ENCODE assay signal across 1 cellular context in genomic region chr10:125129076-125129458, GRCh38.
TF ChIP-seq lines count a peak whose summit lies in the region.

No MANE protein-coding gene starts in this region.

TF ChIP-seq in GM23338, 12 proteins besides CTCF, POLR2A, EP300 and RAD21 (continued from another document):
- TF ChIP-seq ZNF331 (CRISPR knock-in tag; IDR thresholded peaks at IDR 0.05; ENCODE audit: low read depth) (no peak), STAT1 (IDR thresholded peaks at IDR 0.05; ENCODE audit: unreplicated experiment) (no peak), ZNF114 (CRISPR knock-in tag; IDR thresholded peaks at IDR 0.05) (no peak), NANOG (IDR thresholded peaks at IDR 0.05; ENCODE audit: borderline replicate concordance) (no peak), ETS1 (IDR thresholded peaks at IDR 0.05) (no peak), CREB1 (CRISPR knock-in tag; IDR thresholded peaks at IDR 0.05; ENCODE audit: low read depth) (no peak)
